In the genomic region with DNA sequence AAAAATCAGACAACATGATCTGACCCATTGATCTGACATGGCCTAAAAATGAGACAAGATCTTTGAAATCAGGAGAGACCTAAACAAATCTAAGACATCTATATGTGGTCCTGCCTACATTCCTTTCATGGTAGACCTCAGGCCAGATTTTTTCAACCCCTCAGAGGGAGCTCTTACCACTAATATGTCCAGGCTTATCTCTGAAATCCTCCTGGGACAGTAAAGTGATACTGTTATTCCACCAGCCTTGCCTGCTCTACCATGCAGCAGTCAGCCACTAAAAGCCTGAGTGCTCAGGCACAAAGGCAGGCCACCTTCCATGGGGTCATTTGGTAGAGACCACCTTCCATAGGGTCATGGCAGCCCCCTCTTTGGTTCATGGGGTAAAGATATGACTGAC, we compare ENCODE assay signal across 7 cellular contexts.
"Had no signal": no experiment of that assay in that cellular context is flagged by ENCODE, and none has a peak within 500 bp of the region (broad histone marks: within the 10 kb centered on the region; RNA-seq: fewer than 3 reads in every experiment).

No MANE protein-coding gene starts in this region.

- ATAC-seq: K562 had no signal

- H3K9ac ChIP-seq: GM23248 had no signal

- H3K27ac ChIP-seq: GM23248 had no signal

- H2AFZ ChIP-seq: GM23248 had no signal

- DNase-seq: GM23248, GOT3, H9, HCEC 1CT, IMR-90, KG1 had no signal

- H3K4me3 ChIP-seq: GM23248, K562 had no signal
